ENCODE assay signal across 11 cellular contexts in genomic region chr6:166167801-166168615, GRCh38. TPM values are rescaled to one million over a fixed set of nuclear protein-coding genes. Genes with fewer than 3 reads are reported as not detected.
A peak's percentile ranks its signal among the peaks of the same experiment; 100 is the strongest.
DNase-seq lines count a peak whose midpoint lies in the region; ATAC-seq, FAIRE-seq and TF ChIP-seq lines count a peak whose summit lies in the region.
"Had no signal": no experiment of that assay in that cellular context is flagged by ENCODE, and none has a peak within 500 bp of the region (broad histone marks: within the 10 kb centered on the region; RNA-seq: fewer than 3 reads in every experiment).

Gene TBXT, minus strand, starts transcription at chr6:166167851. Its CDS starts 260 bp downstream, at chr6:166167591.

- H2BK120ac ChIP-seq in H1 (replicated peaks; ENCODE audit: low read depth, low read length), result no peak within 1 kb of the TSS

- no peak within 1 kb of the TSS for H4K8ac ChIP-seq in H1 (ENCODE audit: extremely low read depth, insufficient read depth, low read length)

- H2BK20ac ChIP-seq in H1 (ENCODE audit: low read length), result peak within 1 kb of the TSS; percentile 34; the same call in 1 of the 2 replicates

- no peak for FAIRE-seq in H1 (lab: Jason Lieb, UNC)
- FAIRE-seq: A204.1 had no signal

- 1% methylated on average over 40 of the region's 79 CpGs; no CpG with 5 or more reads in 1 of the 2 experiments for WGBS in H1 (ENCODE audit: extremely low coverage in 1 of 2, insufficient coverage in 1 of 2, insufficient read length in 1 of 2, insufficient replicate concordance in 2 of 2, low coverage in 1 of 2, low lambda C conversion rate in 2 of 2, missing lambda C conversion rate in 1 of 2), 2 experiments
- 1 to 2% methylated on average over 79 of the region's 79 CpGs for WGBS in sigmoid colon, 2 donors

- no peak within 1 kb of the TSS for H3K27ac ChIP-seq in H1 (ENCODE audit: low read depth, low read length)
- no peak within 1 kb of the TSS for H3K27ac ChIP-seq in sigmoid colon

- H3K14ac ChIP-seq in H1 (ENCODE audit: insufficient read length), result no peak within 1 kb of the TSS

- peak within 1 kb of the TSS; percentile 69; the same call in 1 of the 2 replicates for H2AFZ ChIP-seq in H1 (ENCODE audit: low read length)

- H2BK15ac ChIP-seq in H1 (ENCODE audit: low read length), result peak within 1 kb of the TSS; percentile 81; the same call in 1 of the 2 replicates

- CTCF ChIA-PET in H1 (lab: Charles Lee; ENCODE audit: partially characterized antibody), result interaction anchor here (1.0 to 1.3 kb wide), 4 partner anchors 9 to 282 kb away, joined by 3 to 6 read pairs (median 4); no protein-coding TSS in a partner anchor

- H3K4me3 ChIP-seq in H1 (ENCODE audit: extremely low read depth in 1 of 4, insufficient read depth in 2 of 4, low read depth in 3 of 4, low read length in 4 of 4), result peak within 1 kb of the TSS; percentile 30 to 69 (median 52)
- H3K4me3 ChIP-seq in sigmoid colon, result peak within 1 kb of the TSS in 3 of 4 donors; percentile 12 to 40 (median 35)

- H3K9me3 ChIP-seq in H1 (ENCODE audit: insufficient read depth in 2 of 2, low read depth in 1 of 2, low read length in 1 of 2) (no peaks in the 10 kb centered on the region), sigmoid colon (no peaks in the 10 kb centered on the region)

- no peaks in the 10 kb centered on the region for H3K79me1 ChIP-seq in H1 (ENCODE audit: low read depth, low read length)

- H3K4me1 ChIP-seq in H1 (replicated peaks in 1 of 4; ENCODE audit: control insufficient read depth in 3 of 4, insufficient read depth in 4 of 4, low read length in 3 of 4) (peaks cover 4 to 40% (median 16%) of the 10 kb centered on the region in 4 experiments), sigmoid colon (peaks cover 0 to 36% (median 28%) of the 10 kb centered on the region in 4 donors)

- peaks cover 13% of the 10 kb centered on the region; the same call in 1 of the 2 replicates for H3K23me2 ChIP-seq in H1 (ENCODE audit: low read depth, low read length)

- H3K36me3 ChIP-seq in H1 (ENCODE audit: control insufficient read depth in 2 of 4, insufficient read depth in 4 of 4, low read length in 3 of 4), result no peaks in the 10 kb centered on the region
- H3K36me3 ChIP-seq in sigmoid colon, result no peaks in the 10 kb centered on the region

- TF ChIP-seq CTCF in H1 (IDR thresholded peaks at IDR 0.05; ENCODE audit: control extremely low read depth in 1 of 3, insufficient read depth in 1 of 3, low read depth in 1 of 3, low read length in 3 of 3) (peak in 1 of 3 experiments; percentile 9; a peak in 1 of 4 replicates), sigmoid colon (IDR thresholded peaks at IDR 0.05) (no peak)

- H3K4me2 ChIP-seq in H1 (ENCODE audit: insufficient read depth in 1 of 2, low read depth in 2 of 2, low read length in 2 of 2), result peak within 1 kb of the TSS; percentile 94 to 98

- no peak for TF ChIP-seq POLR2A in H1 (IDR thresholded peaks at IDR 0.05; ENCODE audit: control extremely low read depth in 1 of 2, low read depth in 2 of 2, low read length in 2 of 2)
- TF ChIP-seq POLR2A in sigmoid colon (IDR thresholded peaks at IDR 0.05), result no peak

- H2AK5ac ChIP-seq in H1 (ENCODE audit: low read depth, low read length), result no peak within 1 kb of the TSS

- no peak within 1 kb of the TSS for H3K56ac ChIP-seq in H1 (replicated peaks; ENCODE audit: insufficient read length, low read depth, low read length)

- peaks cover 3 to 6% of the 10 kb centered on the region in 2 experiments for H4K20me1 ChIP-seq in H1 (replicated peaks in 1 of 2; ENCODE audit: control insufficient read depth in 1 of 2, insufficient read depth in 2 of 2, low read length in 2 of 2)

- no peak within 1 kb of the TSS for H3K9ac ChIP-seq in H1 (replicated peaks in 1 of 4; ENCODE audit: extremely low read depth in 1 of 4, low read depth in 3 of 4, low read length in 3 of 4)

- TF ChIP-seq RAD21 in H1 (IDR thresholded peaks at IDR 0.05 in 1 of 2, conservative IDR thresholded peaks at IDR 0.05 in 1 of 2; ENCODE audit: low read depth in 2 of 2, low read length in 2 of 2), result peak in 1 of 2 experiments; percentile 18; a peak in 1 of 4 replicates

- intact Hi-C loops in sigmoid colon (cut with DNase I), result no loop called here

- H4K91ac ChIP-seq in H1 (replicated peaks; ENCODE audit: insufficient read length, low read length), result no peak within 1 kb of the TSS

- H2BK12ac ChIP-seq in H1 (ENCODE audit: low read depth, low read length), result peak within 1 kb of the TSS; percentile 95; the same call in 1 of the 2 replicates

- DNase-seq in NCI-H1092 (lab: John Stamatoyannopoulos, UW), result peak; percentile 20
- DNase-seq in NCI-H1092 treated with DMSO at 0.1 percent for 48 hours (lab: John Stamatoyannopoulos, UW), result no peak
- peak; percentile 10 for DNase-seq in NCI-H1048 (lab: John Stamatoyannopoulos, UW)
- peak; percentile 60 to 86 for DNase-seq in H1 (ENCODE audit: low read depth in 1 of 2, low spot score in 2 of 2)
- DNase-seq in sigmoid colon, result no peak
- DNase-seq in SIG-M5 treated with dmso at 0.1 percent for 504 hours (lab: John Stamatoyannopoulos, UW; ENCODE audit: unreplicated experiment), result no peak
- no peak for DNase-seq in midbrain (lab: John Stamatoyannopoulos, UW)
- DNase-seq: OCI-M1 had no signal

- TF ChIP-seq EP300 in H1 (IDR thresholded peaks at IDR 0.05; ENCODE audit: borderline replicate concordance in 1 of 2, low read depth in 2 of 2, low read length in 2 of 2), result no peak
- no peak for TF ChIP-seq EP300 in sigmoid colon (IDR thresholded peaks at IDR 0.05)

- peak within 1 kb of the TSS; percentile 63; the same call in 1 of the 2 replicates for H2BK5ac ChIP-seq in H1 (ENCODE audit: low read depth, low read length)

- H3K18ac ChIP-seq in H1 (ENCODE audit: extremely low read depth, low read length), result peak within 1 kb of the TSS; percentile 94

- no peak for ATAC-seq in HG02759 (IDR thresholded peaks at IDR 0.05; ENCODE audit: unreplicated experiment)

- POLR2A ChIA-PET in H1 (lab: Charles Lee; ENCODE audit: partially characterized antibody), result interaction anchor here (1.3 kb wide), 1 partner anchor 459 kb away, joined by 3 read pairs; the partner anchor contains the start of gene RPS6KA2

- no peak within 1 kb of the TSS for H3K23ac ChIP-seq in H1 (ENCODE audit: insufficient read length)

- H4K5ac ChIP-seq in H1 (ENCODE audit: insufficient read length, low read depth, low read length), result no peak within 1 kb of the TSS

- H3K4ac ChIP-seq in H1 (replicated peaks; ENCODE audit: insufficient read length, low read depth, low read length), result no peak within 1 kb of the TSS

- no peaks in the 10 kb centered on the region for H3K79me2 ChIP-seq in H1 (ENCODE audit: control insufficient read depth in 1 of 2, insufficient read depth in 2 of 2, low read length in 2 of 2)

- H3K27me3 ChIP-seq in H1 (replicated peaks in 1 of 4; ENCODE audit: control insufficient read depth in 3 of 4, extremely low read depth in 1 of 4, insufficient read depth in 3 of 4, low read length in 3 of 4) (peaks cover 75 to 99% (median 94%) of the 10 kb centered on the region in 4 experiments), sigmoid colon (peaks cover 32 to 98% (median 68%) of the 10 kb centered on the region in 3 donors)

TF ChIP-seq in H1, 55 proteins besides CTCF, POLR2A, EP300 and RAD21:
- TF ChIP-seq HDAC2 (IDR thresholded peaks at IDR 0.05; ENCODE audit: borderline replicate concordance in 1 of 2, low read depth in 2 of 2, low read length in 2 of 2), result 0 out of 4 replicates have a peak, but pooled peaks of 1 of the 2 experiments have one; percentile 10
- TF ChIP-seq YY1 (IDR thresholded peaks at IDR 0.05; ENCODE audit: low read depth, low read length), result 0 out of 2 replicates have a peak, but pooled peaks have one; percentile 35
- peak; percentile 50; the same call in 1 of the 2 replicates for TF ChIP-seq MAX (IDR thresholded peaks at IDR 0.05)
- peak; percentile 89 for TF ChIP-seq RNF2 (IDR thresholded peaks at IDR 0.05; ENCODE audit: borderline replicate concordance, low read depth, low read length, missing control alignments, poor library complexity, severe bottlenecking)
- peak; percentile 79 for TF ChIP-seq KDM4A (IDR thresholded peaks at IDR 0.05; ENCODE audit: low read depth, low read length, severe bottlenecking)
- TF ChIP-seq JUN (IDR thresholded peaks at IDR 0.05; ENCODE audit: low read depth, low read length), result no peak
- TF ChIP-seq E2F6 (IDR thresholded peaks at IDR 0.05), result peak; percentile 50; the same call in 1 of the 2 replicates
- TF ChIP-seq HDAC6 (IDR thresholded peaks at IDR 0.05; ENCODE audit: low read depth, low read length), result no peak
- peak; percentile 75 for TF ChIP-seq CTBP2 (IDR thresholded peaks at IDR 0.05; ENCODE audit: borderline replicate concordance, insufficient read depth, insufficient read length, low read length)

RNA-seq across cellular contexts. Expression of gene TBXT, which starts in this region (rescaled TPM):
- total RNA-seq in H1 (2021; fragmentation: NEBNext Ultra II Directional; extraction: Animal tissue kit (Norgen Biotek cat#: 25700)), result 0.24 and 0.25 TPM in 2 replicates
- polyA plus RNA-seq in H1 (2011; rRNA removed) (0.18 and 0.52 TPM in 2 replicates), sigmoid colon (not detected)
- polyA plus RNA-seq in H1 (2011; cell fraction: cytosol; rRNA removed), result 0.19 TPM
- polyA plus RNA-seq in H1 (2011; cell fraction: nucleus; rRNA removed), result 0.84 TPM
- polyA plus RNA-seq in H1 (2012, experiment 1 of 2), result 0.21 to 0.54 TPM (median 0.33 TPM) in 4 replicates
- polyA plus RNA-seq in H1 (2012, experiment 2 of 2), result 0.33 TPM
- polyA plus RNA-seq in H1 (2013, experiment 1 of 2), result 0.16 TPM
- polyA plus RNA-seq in H1 (2013, experiment 2 of 2), result 0.11 TPM
- 0.17 and 0.19 TPM in 2 replicates for polyA minus RNA-seq in H1 (2011; rRNA and poly(A)+ RNA removed)
- polyA minus RNA-seq in H1 (2011; cell fraction: cytosol; rRNA and poly(A)+ RNA removed), result not detected
- not detected for polyA minus RNA-seq in H1 (2011; cell fraction: nucleus; rRNA and poly(A)+ RNA removed)
- total RNA-seq in sigmoid colon, result not detected
- total RNA-seq: pulmonary artery endothelial cell had no signal

Comparison
In these comparisons a context has a peak if more than half of its experiments do, and no peak if none do; other contexts are left out.
1. DNase-seq: peak in NCI-H1092 (single experiment) and NCI-H1048 (single experiment); none in NCI-H1092 treated with DMSO at 0.1 percent for 48 hours (single experiment), sigmoid colon (single experiment), SIG-M5 treated with dmso at 0.1 percent for 504 hours (single experiment) and midbrain (single experiment).
2. Peak in DNase-seq, H3K4me3 ChIP-seq and H3K4me2 ChIP-seq in H1; RNA of the gene not detected or under 1 TPM.